ENCODE assay signal across 23 cellular contexts in the genomic region with DNA sequence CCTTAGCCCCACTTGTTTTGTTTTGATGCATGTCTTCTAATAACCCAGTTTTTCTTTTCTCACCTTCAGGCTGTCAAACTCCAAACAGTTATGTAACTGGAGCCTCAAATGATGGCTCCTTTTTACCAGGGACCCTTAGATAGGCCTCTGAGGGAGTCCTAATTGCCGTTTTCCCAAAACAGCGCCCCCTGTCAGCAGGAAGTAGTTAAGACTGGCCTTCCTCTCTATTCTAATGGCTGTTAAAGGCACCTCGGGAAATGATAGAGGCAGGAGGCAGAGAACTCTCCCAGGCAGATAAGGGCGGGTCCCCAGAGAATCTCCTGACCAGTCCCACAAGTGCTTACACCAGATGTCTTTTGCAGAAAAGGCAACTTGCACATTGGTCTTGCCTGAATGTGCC.
DNase-seq lines count a peak whose midpoint lies in the region; ATAC-seq and TF ChIP-seq lines count a peak whose summit lies in the region.
"Had no signal": no experiment of that assay in that cellular context is flagged by ENCODE, and none has a peak within 500 bp of the region (broad histone marks: within the 10 kb centered on the region; RNA-seq: fewer than 3 reads in every experiment).

No MANE protein-coding gene starts in this region.

- intact Hi-C loops in PC-9 (cut with micrococcal nuclease; ENCODE audit: unreplicated experiment) = no loop called here

- no peak overlapping the region for H3K4me3 Mint-ChIP-seq in GM23338
- no peak overlapping the region for H3K4me3 Mint-ChIP-seq in glutamatergic neuron (ENCODE audit: unreplicated experiment)
- no peak overlapping the region for H3K4me3 Mint-ChIP-seq in stimulated activated naive B cell treated with anti-CD40 and anti-IgM and Interleukin-4, amounts not matched to agents 10 μg/mL and 1 μg/mL and 100 μg/mL, for 72 hours
- H3K4me3 Mint-ChIP-seq: activated CD4-positive, alpha-beta memory T cell treated with anti-CD3 and anti-CD28 coated beads, Interleukin-2, amount 10 ng/mL, durations not matched to agents 7 days and 5 days; activated naive CD8-positive, alpha-beta T cell; activated T-cell treated with anti-CD3 and anti-CD28 coated beads, Interleukin-2, amount 50 U/mL, for 72 hours; brain; natural killer cell; stimulated activated naive CD8-positive, alpha-beta T cell treated with anti-CD3 and anti-CD28 coated beads, Interleukin-15, Interleukin-2, amounts not matched to agents 100 ng/mL and 50 ng/mL, for 24 hours had no signal

- TF ChIP-seq CTCF in GM23338 (conservative IDR thresholded peaks at IDR 0.05; ENCODE audit: low read depth in 2 of 2) = peak; percentile 56 to 72
- TF ChIP-seq CTCF in PC-9 (conservative IDR thresholded peaks at IDR 0.05) = peak; percentile 59
- peak; percentile 18 for TF ChIP-seq CTCF in glutamatergic neuron (IDR thresholded peaks at IDR 0.05; ENCODE audit: partially characterized antibody, unreplicated experiment)

- no peak overlapping the region for H3K4me3 ChIP-seq in GM23338
- no peak overlapping the region for H3K4me3 ChIP-seq in PC-9
- H3K4me3 ChIP-seq: esophagus muscularis mucosa, Peyer's patch, psoas muscle, upper lobe of right lung had no signal

- no peaks in the 10 kb centered on the region for H3K9me3 ChIP-seq in PC-9 (ENCODE audit: insufficient read depth, low read depth)
- H3K9me3 ChIP-seq: Peyer's patch, upper lobe of right lung had no signal

- H3K27me3 Mint-ChIP-seq in GM23338 (ENCODE audit: insufficient read depth, low read depth, poor library complexity) (no peaks in the 10 kb centered on the region), glutamatergic neuron (ENCODE audit: unreplicated experiment) (no peaks in the 10 kb centered on the region)
- peaks cover under 1 to 12% of the 10 kb centered on the region in 2 donors for H3K27me3 Mint-ChIP-seq in stimulated activated naive B cell treated with anti-CD40 and anti-IgM and Interleukin-4, amounts not matched to agents 10 μg/mL and 1 μg/mL and 100 μg/mL, for 72 hours
- H3K27me3 Mint-ChIP-seq: activated CD4-positive, alpha-beta memory T cell treated with anti-CD3 and anti-CD28 coated beads, Interleukin-2, amount 10 ng/mL, durations not matched to agents 7 days and 5 days; activated naive CD8-positive, alpha-beta T cell; stimulated activated naive CD8-positive, alpha-beta T cell treated with anti-CD3 and anti-CD28 coated beads, Interleukin-15, Interleukin-2, amounts not matched to agents 100 ng/mL and 50 ng/mL, for 24 hours had no signal

- peaks cover 46% of the 10 kb centered on the region for H3K9me3 Mint-ChIP-seq in GM23338
- H3K9me3 Mint-ChIP-seq in glutamatergic neuron (ENCODE audit: unreplicated experiment) = no peaks in the 10 kb centered on the region
- peaks cover 21 to 29% of the 10 kb centered on the region in 2 donors for H3K9me3 Mint-ChIP-seq in stimulated activated naive B cell treated with anti-CD40 and anti-IgM and Interleukin-4, amounts not matched to agents 10 μg/mL and 1 μg/mL and 100 μg/mL, for 72 hours

- CTCF ChIA-PET in PC-9 (lab: Charles Lee) = interaction anchor here (0.7 kb wide), 1 partner anchor 240 kb away, joined by 5 read pairs; no protein-coding TSS in a partner anchor

- H3K36me3 ChIP-seq in GM23338 (ENCODE audit: insufficient read depth) = peaks cover 7% of the 10 kb centered on the region; the same call in 1 of the 2 replicates
- no peaks in the 10 kb centered on the region for H3K36me3 ChIP-seq in PC-9 (ENCODE audit: low read depth)
- H3K36me3 ChIP-seq: esophagus muscularis mucosa, Peyer's patch, upper lobe of right lung had no signal

- no peaks in the 10 kb centered on the region for H3K4me1 ChIP-seq in GM23338 (ENCODE audit: insufficient read depth)
- no peaks in the 10 kb centered on the region for H3K4me1 ChIP-seq in PC-9 (replicated peaks; ENCODE audit: insufficient read depth)
- H3K4me1 ChIP-seq: esophagus muscularis mucosa, Peyer's patch, psoas muscle had no signal

- DNase-seq in DMS53 (lab: John Stamatoyannopoulos, UW) (peak; percentile 4), DMS53 treated with DMSO at 0.1 percent for 48 hours (lab: John Stamatoyannopoulos, UW; ENCODE audit: unreplicated experiment) (no peak), GM23338 (ENCODE audit: low spot score) (peak; percentile 51), PC-9 (no peak), glutamatergic neuron (no peak), NCI-H1417 treated with DMSO at 0.1 percent for 48 hours (lab: John Stamatoyannopoulos, UW) (no peak)
- no peak for DNase-seq in stimulated activated naive B cell treated with anti-CD40 and anti-IgM and Interleukin-4, amounts not matched to agents 10 μg/mL and 1 μg/mL and 100 μg/mL, for 72 hours
- DNase-seq: activated CD4-positive, alpha-beta memory T cell treated with anti-CD3 and anti-CD28 coated beads, Interleukin-2, amount 10 ng/mL, durations not matched to agents 7 days and 5 days; activated T-cell treated with anti-CD3 and anti-CD28 coated beads, Interleukin-2, amount 50 U/mL, for 72 hours; dermis blood vessel endothelial cell; GDM1; islet precursor cell; mesenchymal stem cell; natural killer cell; NCI-H1417; Peyer's patch; psoas muscle; upper lobe of right lung had no signal

- H3K27ac Mint-ChIP-seq in GM23338 = no peak overlapping the region
- no peak overlapping the region for H3K27ac Mint-ChIP-seq in glutamatergic neuron (ENCODE audit: unreplicated experiment)
- H3K27ac Mint-ChIP-seq in stimulated activated naive B cell treated with anti-CD40 and anti-IgM and Interleukin-4, amounts not matched to agents 10 μg/mL and 1 μg/mL and 100 μg/mL, for 72 hours = no peak overlapping the region
- H3K27ac Mint-ChIP-seq: activated CD4-positive, alpha-beta memory T cell treated with anti-CD3 and anti-CD28 coated beads, Interleukin-2, amount 10 ng/mL, durations not matched to agents 7 days and 5 days; activated naive CD8-positive, alpha-beta T cell; activated T-cell treated with anti-CD3 and anti-CD28 coated beads, Interleukin-2, amount 50 U/mL, for 72 hours; brain; natural killer cell; stimulated activated naive CD8-positive, alpha-beta T cell treated with anti-CD3 and anti-CD28 coated beads, Interleukin-15, Interleukin-2, amounts not matched to agents 100 ng/mL and 50 ng/mL, for 24 hours had no signal

- H3F3A ChIP-seq in GM23338 (replicated peaks; ENCODE audit: low read depth) (no peaks in the 10 kb centered on the region), PC-9 (ENCODE audit: insufficient read depth, low read depth) (no peaks in the 10 kb centered on the region)

- H3K27ac ChIP-seq in GM23338 (ENCODE audit: low read depth) = no peak overlapping the region
- no peak overlapping the region for H3K27ac ChIP-seq in PC-9
- H3K27ac ChIP-seq: esophagus muscularis mucosa, Peyer's patch, psoas muscle, upper lobe of right lung had no signal

- H3K4me1 Mint-ChIP-seq in GM23338 = no peaks in the 10 kb centered on the region
- H3K4me1 Mint-ChIP-seq in glutamatergic neuron (ENCODE audit: low read depth, unreplicated experiment) = no peaks in the 10 kb centered on the region
- no peaks in the 10 kb centered on the region for H3K4me1 Mint-ChIP-seq in stimulated activated naive B cell treated with anti-CD40 and anti-IgM and Interleukin-4, amounts not matched to agents 10 μg/mL and 1 μg/mL and 100 μg/mL, for 72 hours
- H3K4me1 Mint-ChIP-seq: activated CD4-positive, alpha-beta memory T cell treated with anti-CD3 and anti-CD28 coated beads, Interleukin-2, amount 10 ng/mL, durations not matched to agents 7 days and 5 days; brain; natural killer cell had no signal

- no TSS peak for BruUV-seq in PC-9 (replicated peaks; lab: Mats Ljungman, UMichigan)

- no peak; the same call in 2 of the 3 replicates for ATAC-seq in GM23338
- ATAC-seq in HG03025 (IDR thresholded peaks at IDR 0.05; ENCODE audit: low FRiP score, unreplicated experiment) = no peak
- ATAC-seq in stimulated activated naive B cell treated with anti-CD40 and anti-IgM and Interleukin-4, amounts not matched to agents 10 μg/mL and 1 μg/mL and 100 μg/mL, for 72 hours (replicated peaks) = no peak
- ATAC-seq: activated T-cell treated with anti-CD3 and anti-CD28 coated beads, Interleukin-2, amount 50 U/mL, for 72 hours; natural killer cell; psoas muscle; upper lobe of right lung had no signal

- H3K9me2 ChIP-seq in GM23338 (ENCODE audit: insufficient read depth) = 0 out of 2 replicates have a peak, but pooled peaks cover 3% of the 10 kb centered on the region
- H3K9me2 ChIP-seq in PC-9 (ENCODE audit: insufficient read depth) = no peaks in the 10 kb centered on the region

- POLR2A ChIA-PET in PC-9 (lab: Charles Lee; ENCODE audit: unreplicated experiment) = no interaction called here

- H2AFZ ChIP-seq in GM23338 (no peak overlapping the region), PC-9 (no peak overlapping the region)

- H3K79me2 ChIP-seq in GM23338 (replicated peaks; ENCODE audit: insufficient read depth) (no peaks in the 10 kb centered on the region), PC-9 (ENCODE audit: low read depth) (no peaks in the 10 kb centered on the region)

- no peaks in the 10 kb centered on the region for H3K27me3 ChIP-seq in GM23338 (ENCODE audit: insufficient read depth)
- no peaks in the 10 kb centered on the region for H3K27me3 ChIP-seq in PC-9 (ENCODE audit: insufficient read depth, low read depth)
- H3K27me3 ChIP-seq: esophagus muscularis mucosa, Peyer's patch, upper lobe of right lung had no signal

- H4K20me1 ChIP-seq in GM23338 (replicated peaks; ENCODE audit: insufficient read depth) (no peaks in the 10 kb centered on the region), PC-9 (ENCODE audit: insufficient read depth) (no peaks in the 10 kb centered on the region)

- peaks cover 5% of the 10 kb centered on the region; the same call in 2 of the 3 replicates for H3K36me3 Mint-ChIP-seq in GM23338 (ENCODE audit: low read depth)
- H3K36me3 Mint-ChIP-seq in glutamatergic neuron (ENCODE audit: unreplicated experiment) = no peaks in the 10 kb centered on the region
- peaks cover 0 to 2% of the 10 kb centered on the region in 2 donors for H3K36me3 Mint-ChIP-seq in stimulated activated naive B cell treated with anti-CD40 and anti-IgM and Interleukin-4, amounts not matched to agents 10 μg/mL and 1 μg/mL and 100 μg/mL, for 72 hours
- H3K36me3 Mint-ChIP-seq: activated naive CD8-positive, alpha-beta T cell; brain had no signal

- no peak overlapping the region for H3K4me2 ChIP-seq in GM23338
- H3K4me2 ChIP-seq in PC-9 = no peak overlapping the region

TF ChIP-seq in GM23338, 12 proteins besides CTCF, POLR2A, EP300 and RAD21 (continues in another document):
- TF ChIP-seq, protein P1, sequence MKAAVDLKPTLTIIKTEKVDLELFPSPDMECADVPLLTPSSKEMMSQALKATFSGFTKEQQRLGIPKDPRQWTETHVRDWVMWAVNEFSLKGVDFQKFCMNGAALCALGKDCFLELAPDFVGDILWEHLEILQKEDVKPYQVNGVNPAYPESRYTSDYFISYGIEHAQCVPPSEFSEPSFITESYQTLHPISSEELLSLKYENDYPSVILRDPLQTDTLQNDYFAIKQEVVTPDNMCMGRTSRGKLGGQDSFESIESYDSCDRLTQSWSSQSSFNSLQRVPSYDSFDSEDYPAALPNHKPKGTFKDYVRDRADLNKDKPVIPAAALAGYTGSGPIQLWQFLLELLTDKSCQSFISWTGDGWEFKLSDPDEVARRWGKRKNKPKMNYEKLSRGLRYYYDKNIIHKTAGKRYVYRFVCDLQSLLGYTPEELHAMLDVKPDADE (IDR thresholded peaks at IDR 0.05) = no peak
- TF ChIP-seq CREB1 (CRISPR knock-in tag; IDR thresholded peaks at IDR 0.05; ENCODE audit: low read depth) = no peak

Comparison
In these comparisons a context has a peak if more than half of its experiments do, and no peak if none do; other contexts are left out.
1. DNase-seq: peak in DMS53 (single experiment) and GM23338 (single experiment); none in DMS53 treated with DMSO at 0.1 percent for 48 hours (single experiment), PC-9 (0 of 2), glutamatergic neuron (single experiment), stimulated activated naive B cell treated with anti-CD40 and anti-IgM and Interleukin-4, amounts not matched to agents 10 μg/mL and 1 μg/mL and 100 μg/mL, for 72 hours (single experiment) and NCI-H1417 treated with DMSO at 0.1 percent for 48 hours (single experiment).
2. Peak in every context shown above with its lines, with median percentiles within 50 percentile points of each other: CTCF ChIP-seq.